Comparison of ENCODE assay signal across 22 cellular contexts in the genomic region with DNA sequence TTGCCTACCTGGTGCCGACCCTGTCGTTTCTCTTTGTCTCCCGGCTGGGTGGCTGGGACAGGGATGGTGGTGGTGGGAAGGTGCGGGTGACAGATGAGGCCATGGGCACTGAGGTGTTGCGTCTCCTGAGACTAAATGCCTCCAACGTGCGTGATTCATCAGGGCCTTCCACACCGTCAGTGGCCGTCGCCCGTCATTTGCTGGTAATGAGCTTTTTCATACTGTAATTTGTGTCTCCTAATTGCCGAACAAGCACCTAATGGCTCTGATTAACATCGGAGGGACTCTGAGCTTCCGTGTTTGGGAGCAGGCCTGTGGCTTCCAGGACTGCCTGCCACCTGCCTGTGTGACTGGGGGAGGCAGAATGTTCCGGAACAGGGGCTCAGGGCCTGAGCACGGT. TPM values are rescaled to one million over a fixed set of nuclear protein-coding genes. Genes with fewer than 3 reads are reported as not detected.
A peak's percentile ranks its signal among the peaks of the same experiment; 100 is the strongest.
DNase-seq lines count a peak whose midpoint lies in the region; ATAC-seq and TF ChIP-seq lines count a peak whose summit lies in the region.
"Had no signal": no experiment of that assay in that cellular context is flagged by ENCODE, and none has a peak within 500 bp of the region (broad histone marks: within the 10 kb centered on the region; RNA-seq: fewer than 3 reads in every experiment).

No MANE protein-coding gene starts in this region.

- H3F3A ChIP-seq in GM23248 (ENCODE audit: insufficient read depth) = no peaks in the 10 kb centered on the region

- no peak overlapping the region for H3K27ac ChIP-seq in GM23248
- H3K27ac ChIP-seq in VCaP = peak overlapping the region; percentile 100
- peak overlapping the region; percentile 63 to 82 (median 66) for H3K27ac ChIP-seq in right lobe of liver
- peak overlapping the region; percentile 91 for H3K27ac ChIP-seq in suprapubic skin
- H3K27ac ChIP-seq: neural progenitor cell, SK-N-MC had no signal

- H3K36me3 ChIP-seq in GM23248 (ENCODE audit: low read depth) (no peaks in the 10 kb centered on the region), right lobe of liver (no peaks in the 10 kb centered on the region), suprapubic skin (no peaks in the 10 kb centered on the region)
- H3K36me3 ChIP-seq: breast epithelium, HAP-1, neural progenitor cell, uterus had no signal

- intact Hi-C loops in right lobe of liver (cut with DNase I) = no loop called here

- H3K4me1 ChIP-seq in GM23248 (ENCODE audit: insufficient read depth) (peaks cover 20% of the 10 kb centered on the region), right lobe of liver (peaks cover 2 to 100% (median 66%) of the 10 kb centered on the region in 4 donors), suprapubic skin (peaks cover 100% of the 10 kb centered on the region)
- H3K4me1 ChIP-seq: HAP-1 had no signal

- peaks cover 98% of the 10 kb centered on the region for H3K79me2 ChIP-seq in GM23248 (ENCODE audit: insufficient read depth)

- no peak overlapping the region for H3K4me2 ChIP-seq in GM23248 (ENCODE audit: unreplicated experiment)
- H3K4me2 ChIP-seq: neural progenitor cell had no signal

- no peak overlapping the region for H3K4me3 ChIP-seq in GM23248
- no peak overlapping the region for H3K4me3 ChIP-seq in right lobe of liver
- no peak overlapping the region for H3K4me3 ChIP-seq in suprapubic skin
- H3K4me3 ChIP-seq: breast epithelium, HAP-1, mucosa of descending colon, neural progenitor cell, SK-N-MC, uterus had no signal

- H3K9me3 ChIP-seq in GM23248 (ENCODE audit: low read depth) (no peaks in the 10 kb centered on the region), right lobe of liver (no peaks in the 10 kb centered on the region), suprapubic skin (no peaks in the 10 kb centered on the region)
- H3K9me3 ChIP-seq: breast epithelium, HAP-1, mucosa of descending colon, uterus had no signal

- TF ChIP-seq POLR2A in right lobe of liver (IDR thresholded peaks at IDR 0.05) (no peak), suprapubic skin (IDR thresholded peaks at IDR 0.05) (no peak)

- no peak for TF ChIP-seq EP300 in suprapubic skin (IDR thresholded peaks at IDR 0.05)

- H3K9ac ChIP-seq in GM23248 = peak overlapping the region; percentile 45; the same call in 1 of the 2 replicates
- H3K9ac ChIP-seq: neural progenitor cell had no signal

- H2AFZ ChIP-seq in GM23248 = no peak overlapping the region
- H2AFZ ChIP-seq: neural progenitor cell had no signal

- DNase-seq in GM23248 (no peak), right lobe of liver (no peak), suprapubic skin (ENCODE audit: low spot score in 2 of 2) (no peak)
- no peak for DNase-seq in activated CD4-positive, alpha-beta T cell treated with anti-CD3 and anti-CD28 coated beads, Interleukin-2, amount 50 U/mL, for 4 hours
- DNase-seq: activated CD4-positive, alpha-beta memory T cell treated with anti-CD3 and anti-CD28 coated beads for 36 hours; activated effector memory CD4-positive, alpha-beta T cell treated with anti-CD3 and anti-CD28 coated beads, Interleukin-2, amount 50 U/mL, for 16 hours; CD8-positive, alpha-beta T cell; immature natural killer cell; IMR-90; mucosa of descending colon; NCI-H1105; NCI-H524; stimulated activated CD4-positive, alpha-beta T cell treated with anti-CD3 and anti-CD28 coated beads, Interleukin-4, amount 100 ng/mL, for 24 hours; stimulated activated naive CD8-positive, alpha-beta T cell treated with anti-CD3 and anti-CD28 coated beads, Interleukin-15, Interleukin-2, amounts not matched to agents 100 U/mL and 50 U/mL, for 24 hours; uterus had no signal

- in situ Hi-C loops in GM23248 (cut with MboI) = no loop called here

- 81 to 89% methylated on average over 16 of the region's 16 CpGs for WGBS in GM23248 (ENCODE audit: low coverage in 1 of 2, low lambda C conversion rate in 2 of 2, missing lambda C conversion rate in 2 of 2), 2 experiments
- 72% methylated on average over 4 of the region's 16 CpGs for WGBS in right lobe of liver (ENCODE audit: insufficient coverage, low coverage, low lambda C conversion rate, missing lambda C conversion rate)
- WGBS in suprapubic skin = 65% methylated on average over 8 of the region's 16 CpGs

- H4K20me1 ChIP-seq in GM23248 (ENCODE audit: insufficient read depth) = no peaks in the 10 kb centered on the region

- H3K27me3 ChIP-seq in GM23248 (replicated peaks; ENCODE audit: insufficient read depth) (no peaks in the 10 kb centered on the region), right lobe of liver (no peaks in the 10 kb centered on the region), suprapubic skin (no peaks in the 10 kb centered on the region)
- H3K27me3 ChIP-seq: breast epithelium, neural progenitor cell, uterus had no signal

- no peaks in the 10 kb centered on the region for H3K9me2 ChIP-seq in GM23248 (ENCODE audit: insufficient read depth)

- no peak for ATAC-seq in right lobe of liver
- ATAC-seq in GM19452 (IDR thresholded peaks at IDR 0.05; ENCODE audit: unreplicated experiment) = no peak
- ATAC-seq in activated CD4-positive, CD25-positive, alpha-beta regulatory T cell treated with anti-CD3 and anti-CD28 coated beads, Interleukin-2, amount 50 U/mL, for 24 hours = no peak
- ATAC-seq: CD8-positive, alpha-beta T cell; mucosa of descending colon; stimulated activated naive CD8-positive, alpha-beta T cell treated with anti-CD3 and anti-CD28 coated beads, Interleukin-15, Interleukin-2, amounts not matched to agents 100 U/mL and 50 U/mL, for 24 hours had no signal

- TF ChIP-seq CTCF in VCaP (conservative IDR thresholded peaks at IDR 0.05) (no peak), right lobe of liver (IDR thresholded peaks at IDR 0.05) (no peak), suprapubic skin (IDR thresholded peaks at IDR 0.05) (no peak)

RNA-seq across cellular contexts. Expression of a gene that starts 35.2 kb away (rescaled TPM):
- 26.1 and 34.8 TPM in 2 replicates for total RNA-seq in GM23248 (2014; rRNA removed; shearing (Covaris generic))
- polyA plus RNA-seq in GM23248 (2016; fragmentation: Nextera tagmentation; extraction: Ambion mirVana) = 3.5 and 3.9 TPM in 2 replicates
- total RNA-seq in right lobe of liver = 100 to 1,000 TPM; 105 to 165 (median 131) TPM
- 100 to 1,000 TPM; 165 to 240 (median 185) TPM for total RNA-seq in suprapubic skin
